Comparison of ENCODE assay signal across 10 cellular contexts in the genomic region with DNA sequence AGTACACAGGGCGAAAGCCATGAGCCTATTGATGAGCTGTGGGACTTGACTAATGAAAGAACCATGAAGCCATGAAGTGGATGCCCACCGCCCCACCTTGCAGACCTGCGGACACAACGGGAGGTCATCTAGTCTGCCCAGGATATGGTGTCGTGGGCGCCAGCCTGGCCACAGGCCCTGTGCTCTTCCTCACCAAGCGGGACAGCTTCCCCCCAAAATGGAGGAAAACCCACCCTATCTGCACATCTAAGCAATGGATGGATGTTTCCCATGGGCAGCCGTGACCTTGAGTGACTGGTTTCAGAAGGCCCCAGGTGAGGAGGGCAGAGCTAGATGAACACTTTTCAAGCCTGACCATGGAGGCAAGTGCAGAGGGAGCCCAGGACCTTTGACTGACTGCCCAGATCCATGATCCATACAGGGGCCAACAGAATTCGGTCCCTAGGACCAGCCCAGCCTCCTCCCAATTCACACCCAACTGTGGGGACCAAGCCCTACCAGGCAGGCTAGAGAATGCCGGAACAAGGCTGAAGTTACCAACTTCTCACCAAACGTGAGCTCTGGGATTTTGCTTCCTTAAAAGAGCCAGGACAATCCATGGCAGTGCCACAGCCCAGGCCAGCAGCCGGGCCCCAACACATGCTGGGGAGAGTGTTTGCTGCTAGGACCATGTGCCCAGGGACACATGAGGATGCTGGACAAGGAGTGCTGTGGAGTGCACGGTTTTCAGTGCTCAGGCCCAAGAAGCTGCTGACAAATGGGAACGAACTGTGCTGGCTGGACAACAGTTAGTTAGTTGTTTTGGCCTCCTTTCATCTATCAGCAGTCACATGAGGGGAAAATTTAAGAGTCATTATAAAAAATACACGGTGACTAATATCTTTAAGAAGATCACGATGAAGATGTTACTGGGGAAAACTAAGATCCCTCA.
DNase-seq lines count a peak whose midpoint lies in the region; ATAC-seq, FAIRE-seq and TF ChIP-seq lines count a peak whose summit lies in the region.
"Had no signal": no experiment of that assay in that cellular context is flagged by ENCODE, and none has a peak within 500 bp of the region (broad histone marks: within the 10 kb centered on the region; RNA-seq: fewer than 3 reads in every experiment).

No MANE protein-coding gene starts in this region.

- H3K4me1 ChIP-seq in GM23248 (ENCODE audit: insufficient read depth) (no peaks in the 10 kb centered on the region), foreskin keratinocyte (no peaks in the 10 kb centered on the region)

- H3F3A ChIP-seq in GM23248 (ENCODE audit: insufficient read depth) = no peaks in the 10 kb centered on the region

- no peak for ATAC-seq in stimulated activated memory B cell treated with anti-CD40 and anti-IgM and Interleukin-4, amounts not matched to agents 10 μg/mL and 1 μg/mL and 100 μg/mL, for 72 hours
- ATAC-seq in GM21825 (IDR thresholded peaks at IDR 0.05; ENCODE audit: unreplicated experiment) = no peak
- ATAC-seq in foreskin keratinocyte = no peak

- H3K36me3 Mint-ChIP-seq in stimulated activated memory B cell treated with anti-CD40 and anti-IgM and Interleukin-4, amounts not matched to agents 10 μg/mL and 1 μg/mL and 100 μg/mL, for 72 hours = peaks cover 60% of the 10 kb centered on the region

- H3K4me3 ChIP-seq in GM23248 = no peak overlapping the region
- H3K4me3 ChIP-seq in bronchial epithelial cell (ENCODE audit: low read depth, low read length) = no peak overlapping the region

- H3K36me3 ChIP-seq in GM23248 (ENCODE audit: low read depth) = no peaks in the 10 kb centered on the region
- no peaks in the 10 kb centered on the region for H3K36me3 ChIP-seq in bronchial epithelial cell (ENCODE audit: control insufficient read depth, insufficient read depth, low read length)

- no peaks in the 10 kb centered on the region for H3K9me2 ChIP-seq in GM23248 (ENCODE audit: insufficient read depth)

- H4K20me1 ChIP-seq in GM23248 (ENCODE audit: insufficient read depth) = no peaks in the 10 kb centered on the region

- H3K4me1 Mint-ChIP-seq in stimulated activated memory B cell treated with anti-CD40 and anti-IgM and Interleukin-4, amounts not matched to agents 10 μg/mL and 1 μg/mL and 100 μg/mL, for 72 hours = peaks cover 6% of the 10 kb centered on the region

- in situ Hi-C loops in GM23248 (cut with MboI) = no loop called here

- no peaks in the 10 kb centered on the region for H3K27me3 Mint-ChIP-seq in stimulated activated memory B cell treated with anti-CD40 and anti-IgM and Interleukin-4, amounts not matched to agents 10 μg/mL and 1 μg/mL and 100 μg/mL, for 72 hours

- peak; percentile 7 for FAIRE-seq in bronchial epithelial cell (lab: Jason Lieb, UNC)

- WGBS in GM23248 (ENCODE audit: low coverage in 1 of 2, low lambda C conversion rate in 2 of 2, missing lambda C conversion rate in 2 of 2), 2 experiments = 59 to 61% methylated on average over 16 of the region's 16 CpGs

- H3K27ac ChIP-seq in GM23248 = no peak overlapping the region
- H3K27ac ChIP-seq in layer of hippocampus (ENCODE audit: low read depth, low read length) = peak overlapping the region; percentile 49
- H3K27ac ChIP-seq in foreskin keratinocyte = no peak overlapping the region

- H3K27ac Mint-ChIP-seq in stimulated activated memory B cell treated with anti-CD40 and anti-IgM and Interleukin-4, amounts not matched to agents 10 μg/mL and 1 μg/mL and 100 μg/mL, for 72 hours = peak overlapping the region; percentile 0

- H3K4me3 Mint-ChIP-seq in stimulated activated memory B cell treated with anti-CD40 and anti-IgM and Interleukin-4, amounts not matched to agents 10 μg/mL and 1 μg/mL and 100 μg/mL, for 72 hours = no peak overlapping the region
- H3K4me3 Mint-ChIP-seq: neural crest cell had no signal

- H2AFZ ChIP-seq in GM23248 = no peak overlapping the region

- no peak overlapping the region for H3K4me2 ChIP-seq in GM23248 (ENCODE audit: unreplicated experiment)

- H3K27me3 ChIP-seq in GM23248 (replicated peaks; ENCODE audit: insufficient read depth) (no peaks in the 10 kb centered on the region), bronchial epithelial cell (ENCODE audit: control insufficient read depth, insufficient read depth, low read length) (no peaks in the 10 kb centered on the region), layer of hippocampus (ENCODE audit: control insufficient read depth, insufficient read depth, low read length) (no peaks in the 10 kb centered on the region), foreskin keratinocyte (no peaks in the 10 kb centered on the region)

- TF ChIP-seq CTCF in bronchial epithelial cell (IDR thresholded peaks at IDR 0.05; ENCODE audit: insufficient read depth, low read length, severe bottlenecking) (no peak), foreskin keratinocyte (conservative IDR thresholded peaks at IDR 0.05) (no peak)

- no peaks in the 10 kb centered on the region for H3K9me3 ChIP-seq in GM23248 (ENCODE audit: low read depth)

- no peak overlapping the region for H3K9ac ChIP-seq in GM23248

- peaks cover 7% of the 10 kb centered on the region for H3K9me3 Mint-ChIP-seq in stimulated activated memory B cell treated with anti-CD40 and anti-IgM and Interleukin-4, amounts not matched to agents 10 μg/mL and 1 μg/mL and 100 μg/mL, for 72 hours
- H3K9me3 Mint-ChIP-seq: neural crest cell had no signal

- peak; percentile 50 for DNase-seq in GM23248
- no peak for DNase-seq in bronchial epithelial cell (ENCODE audit: low read depth)
- no peak for DNase-seq in stimulated activated CD4-positive, alpha-beta T cell treated with anti-CD3 and anti-CD28 coated beads, Interleukin-2, amount 100 ng/mL, for 48 hours
- DNase-seq in NAMALWA (ENCODE audit: low spot score) = no peak
- DNase-seq in foreskin keratinocyte = no peak
- DNase-seq: SIG-M5 had no signal

- no peaks in the 10 kb centered on the region for H3K79me2 ChIP-seq in GM23248 (ENCODE audit: insufficient read depth)
